1 cellular context compared by ENCODE assay signal in the genomic region with DNA sequence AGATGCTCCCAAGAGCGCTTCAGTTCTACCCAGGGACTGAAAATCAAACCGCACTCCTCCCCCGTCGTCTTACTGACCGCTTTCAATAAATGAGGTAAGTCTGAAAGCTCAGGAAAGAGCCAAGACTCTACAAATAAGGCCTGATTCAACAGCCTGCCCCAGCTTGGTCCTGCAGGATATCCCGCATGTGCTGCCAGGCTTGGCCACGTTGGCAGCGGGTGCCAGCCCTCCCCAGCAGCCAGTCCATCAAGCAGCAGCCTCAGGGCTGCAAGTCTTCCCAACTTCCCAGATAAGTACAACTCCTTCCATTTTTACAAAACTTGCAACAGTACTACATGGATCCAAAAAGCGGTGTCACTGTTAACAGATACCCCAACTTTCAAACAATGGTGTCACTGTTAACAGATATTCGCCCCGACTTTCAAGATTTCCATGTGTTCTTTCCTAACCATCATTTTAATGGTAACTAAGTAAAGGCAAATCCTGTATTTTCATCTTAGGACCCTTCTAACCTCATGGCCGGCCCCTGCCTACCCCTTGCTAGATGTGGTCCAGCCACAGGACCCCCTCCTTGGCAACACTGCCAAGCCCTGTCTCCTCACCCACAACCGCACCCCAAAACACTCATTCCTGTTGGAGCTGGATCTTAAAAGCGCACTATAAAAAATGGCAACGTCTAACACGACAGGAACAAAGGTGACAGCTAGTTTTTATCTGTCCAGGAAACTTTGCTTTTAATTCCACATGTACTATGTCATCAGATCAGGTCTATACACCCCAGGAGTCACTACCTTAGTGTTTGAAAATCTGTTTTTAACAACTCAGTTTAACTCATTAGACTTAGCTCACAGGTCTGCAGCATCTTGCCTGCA.
TF ChIP-seq lines count a peak whose summit lies in the region.

No MANE protein-coding gene starts in this region.

TF ChIP-seq in PFSK-1, 5 proteins besides CTCF, POLR2A, EP300 and RAD21:
- TF ChIP-seq, protein P1, sequence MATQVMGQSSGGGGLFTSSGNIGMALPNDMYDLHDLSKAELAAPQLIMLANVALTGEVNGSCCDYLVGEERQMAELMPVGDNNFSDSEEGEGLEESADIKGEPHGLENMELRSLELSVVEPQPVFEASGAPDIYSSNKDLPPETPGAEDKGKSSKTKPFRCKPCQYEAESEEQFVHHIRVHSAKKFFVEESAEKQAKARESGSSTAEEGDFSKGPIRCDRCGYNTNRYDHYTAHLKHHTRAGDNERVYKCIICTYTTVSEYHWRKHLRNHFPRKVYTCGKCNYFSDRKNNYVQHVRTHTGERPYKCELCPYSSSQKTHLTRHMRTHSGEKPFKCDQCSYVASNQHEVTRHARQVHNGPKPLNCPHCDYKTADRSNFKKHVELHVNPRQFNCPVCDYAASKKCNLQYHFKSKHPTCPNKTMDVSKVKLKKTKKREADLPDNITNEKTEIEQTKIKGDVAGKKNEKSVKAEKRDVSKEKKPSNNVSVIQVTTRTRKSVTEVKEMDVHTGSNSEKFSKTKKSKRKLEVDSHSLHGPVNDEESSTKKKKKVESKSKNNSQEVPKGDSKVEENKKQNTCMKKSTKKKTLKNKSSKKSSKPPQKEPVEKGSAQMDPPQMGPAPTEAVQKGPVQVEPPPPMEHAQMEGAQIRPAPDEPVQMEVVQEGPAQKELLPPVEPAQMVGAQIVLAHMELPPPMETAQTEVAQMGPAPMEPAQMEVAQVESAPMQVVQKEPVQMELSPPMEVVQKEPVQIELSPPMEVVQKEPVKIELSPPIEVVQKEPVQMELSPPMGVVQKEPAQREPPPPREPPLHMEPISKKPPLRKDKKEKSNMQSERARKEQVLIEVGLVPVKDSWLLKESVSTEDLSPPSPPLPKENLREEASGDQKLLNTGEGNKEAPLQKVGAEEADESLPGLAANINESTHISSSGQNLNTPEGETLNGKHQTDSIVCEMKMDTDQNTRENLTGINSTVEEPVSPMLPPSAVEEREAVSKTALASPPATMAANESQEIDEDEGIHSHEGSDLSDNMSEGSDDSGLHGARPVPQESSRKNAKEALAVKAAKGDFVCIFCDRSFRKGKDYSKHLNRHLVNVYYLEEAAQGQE (IDR thresholded peaks at IDR 0.05; ENCODE audit: insufficient read depth in 1 of 2, low read depth in 2 of 2, low read length in 2 of 2), result no peak
- TF ChIP-seq FOXP2 (optimal IDR thresholded peaks at IDR 0.05; ENCODE audit: borderline replicate concordance, extremely low read depth, extremely low read length, insufficient read depth) (no peak), SIN3A (IDR thresholded peaks at IDR 0.05; ENCODE audit: borderline replicate concordance, insufficient read depth, low read length) (no peak), POLR2AphosphoS5 (IDR thresholded peaks at IDR 0.05; ENCODE audit: low read depth, low read length) (peak; percentile 58; the same call in 1 of the 2 replicates), TAF1 (IDR thresholded peaks at IDR 0.05; ENCODE audit: borderline replicate concordance, insufficient read depth, low read length) (no peak)
